Comparison of ENCODE assay signal across 8 cellular contexts in the genomic region with DNA sequence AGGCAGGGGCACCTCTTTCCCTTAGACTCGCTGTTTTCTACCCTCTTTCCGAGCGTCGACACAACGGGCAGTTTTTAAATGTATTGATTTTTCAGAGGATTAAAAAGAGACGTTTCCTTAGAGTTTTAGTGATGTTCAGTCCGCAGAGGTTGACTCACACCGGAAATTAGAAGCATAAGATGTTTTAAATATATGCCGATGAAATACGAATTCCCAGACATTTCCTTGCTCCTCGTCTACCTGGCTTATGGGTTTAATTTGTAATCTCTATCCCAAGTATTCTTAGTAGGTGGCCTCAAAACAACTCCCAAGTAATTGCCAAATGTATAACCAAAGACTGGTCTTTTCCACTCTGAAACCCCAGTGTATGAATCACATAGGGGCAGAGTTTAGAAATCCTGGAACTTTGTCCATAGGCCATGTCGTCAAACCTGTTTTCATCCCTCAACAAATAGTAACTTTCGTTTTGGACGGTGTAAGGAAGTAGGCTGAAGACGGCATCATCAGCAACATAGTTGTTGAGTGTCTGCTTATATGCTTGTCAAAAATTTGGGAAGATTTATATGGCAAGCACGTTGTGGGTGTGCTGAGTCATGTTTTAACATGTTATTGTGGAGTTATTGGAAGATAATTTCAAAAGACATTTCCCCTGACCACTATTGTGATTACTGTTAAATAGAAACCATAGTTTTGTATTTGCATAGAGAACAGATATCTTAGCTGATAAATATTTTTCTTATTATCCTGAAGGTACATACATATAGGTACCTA. TPM values are rescaled to one million over a fixed set of nuclear protein-coding genes. Genes with fewer than 3 reads are reported as not detected.
DNase-seq lines count a peak whose midpoint lies in the region; ATAC-seq and TF ChIP-seq lines count a peak whose summit lies in the region.

No MANE protein-coding gene starts in this region.

- CTCF ChIA-PET in PC-3 (lab: Charles Lee): no interaction called here

- no peaks in the 10 kb centered on the region for H3K27me3 Mint-ChIP-seq in stimulated activated naive CD8-positive, alpha-beta T cell treated with anti-CD3 and anti-CD28 coated beads, Interleukin-15, Interleukin-2, amounts not matched to agents 100 ng/mL and 50 ng/mL, for 24 hours

- POLR2A ChIA-PET in PC-3 (lab: Charles Lee; ENCODE audit: unreplicated experiment): no interaction called here

- H3K9me3 ChIP-seq in ES-I3 (ENCODE audit: control insufficient read depth, insufficient read depth, low read length) (no peaks in the 10 kb centered on the region), PC-3 (ENCODE audit: low read length) (no peaks in the 10 kb centered on the region)

- H3F3A ChIP-seq in PC-3 (ENCODE audit: low read length, unreplicated experiment): no peaks in the 10 kb centered on the region

- peaks cover 55% of the 10 kb centered on the region for H3K4me1 Mint-ChIP-seq in stimulated activated naive CD8-positive, alpha-beta T cell treated with anti-CD3 and anti-CD28 coated beads, Interleukin-15, Interleukin-2, amounts not matched to agents 100 ng/mL and 50 ng/mL, for 24 hours (ENCODE audit: low read depth)

- peaks cover 56% of the 10 kb centered on the region for H3K79me2 ChIP-seq in PC-3 (ENCODE audit: low read length)

- ATAC-seq in HG03139 (IDR thresholded peaks at IDR 0.05; ENCODE audit: unreplicated experiment): peak; percentile 3
- ATAC-seq in PC-3: peak; percentile 42
- no peak for ATAC-seq in GM18519 (IDR thresholded peaks at IDR 0.05; ENCODE audit: low FRiP score, unreplicated experiment)

- H3K4me3 Mint-ChIP-seq in stimulated activated naive CD8-positive, alpha-beta T cell treated with anti-CD3 and anti-CD28 coated beads, Interleukin-15, Interleukin-2, amounts not matched to agents 100 ng/mL and 50 ng/mL, for 24 hours: peak overlapping the region; percentile 94

- H3K27me3 ChIP-seq in PC-3 (ENCODE audit: low read length): no peaks in the 10 kb centered on the region

- H3K9ac ChIP-seq in ES-I3 (ENCODE audit: low read depth, low read length): peak overlapping the region; percentile 81
- peak overlapping the region; percentile 94 for H3K9ac ChIP-seq in PC-3 (ENCODE audit: low read length)

- peak overlapping the region; percentile 94 for H3K27ac ChIP-seq in PC-3 (ENCODE audit: low read length)

- TF ChIP-seq CTCF in PC-3 (conservative IDR thresholded peaks at IDR 0.05; ENCODE audit: low read depth, low read length): no peak

- BruUV-seq in PC-3 (replicated peaks; lab: Mats Ljungman, UMichigan): TSS peak; percentile 82

- peak overlapping the region; percentile 98 for H3K4me3 ChIP-seq in PC-3 (ENCODE audit: low read length)

- H3K4me1 ChIP-seq in ES-I3 (ENCODE audit: insufficient read depth, low read length): no peaks in the 10 kb centered on the region
- peaks cover 24% of the 10 kb centered on the region for H3K4me1 ChIP-seq in PC-3 (ENCODE audit: insufficient read depth, low read length)

- H4K20me1 ChIP-seq in PC-3 (ENCODE audit: low read length): peaks cover 15% of the 10 kb centered on the region; the same call in 1 of the 2 replicates

- H3K36me3 ChIP-seq in ES-I3 (ENCODE audit: insufficient read depth, low read length) (peaks cover 5% of the 10 kb centered on the region), PC-3 (ENCODE audit: low read depth, low read length) (peaks cover 22% of the 10 kb centered on the region)

- peak overlapping the region; percentile 93 for H3K27ac Mint-ChIP-seq in stimulated activated naive CD8-positive, alpha-beta T cell treated with anti-CD3 and anti-CD28 coated beads, Interleukin-15, Interleukin-2, amounts not matched to agents 100 ng/mL and 50 ng/mL, for 24 hours

- H3K9me3 Mint-ChIP-seq in stimulated activated naive CD8-positive, alpha-beta T cell treated with anti-CD3 and anti-CD28 coated beads, Interleukin-15, Interleukin-2, amounts not matched to agents 100 ng/mL and 50 ng/mL, for 24 hours: no peaks in the 10 kb centered on the region

- no peaks in the 10 kb centered on the region for H3K9me2 ChIP-seq in PC-3 (replicated peaks; ENCODE audit: low read length)

- DNase-seq in PC-3 (peak; percentile 93), cerebellar cortex (ENCODE audit: low spot score) (peak; percentile 32), kidney glomerular epithelial cell (lab: John Stamatoyannopoulos, UW) (peak; percentile 60)
- no peak for DNase-seq in activated CD4-positive, CD25-positive, alpha-beta regulatory T cell treated with anti-CD3 and anti-CD28 coated beads, Interleukin-2, amount 50 U/mL, for 72 hours

- peaks cover 40% of the 10 kb centered on the region for H3K36me3 Mint-ChIP-seq in stimulated activated naive CD8-positive, alpha-beta T cell treated with anti-CD3 and anti-CD28 coated beads, Interleukin-15, Interleukin-2, amounts not matched to agents 100 ng/mL and 50 ng/mL, for 24 hours (ENCODE audit: low read depth)

- H3K4me2 ChIP-seq in PC-3 (ENCODE audit: low read length): peak overlapping the region; percentile 96

- H2AFZ ChIP-seq in PC-3 (ENCODE audit: low read length): peak overlapping the region; percentile 92

- intact Hi-C loops in PC-3 (cut with micrococcal nuclease): loop anchor here (5.0 kb wide), 1 partner anchor 245 kb away; no protein-coding TSS in a partner anchor

RNA-seq across cellular contexts. Expression of a gene that starts 0.8 kb away (rescaled TPM):
- 23.1 and 23.7 TPM in 2 replicates for total RNA-seq in PC-3 (2014; rRNA removed)

RNA-seq across cellular contexts. Expression of a gene that starts 48.6 kb away (rescaled TPM):
- 53.0 and 62.0 TPM in 2 replicates for total RNA-seq in PC-3 (2014; rRNA removed)
